In genomic region chr3:141384575-141384974, GRCh38 we compare ENCODE assay signal across 16 cellular contexts. TPM values are rescaled to one million over a fixed set of nuclear protein-coding genes. Genes with fewer than 3 reads are reported as not detected.
DNase-seq lines count a peak whose midpoint lies in the region; ATAC-seq, FAIRE-seq and TF ChIP-seq lines count a peak whose summit lies in the region.
"Had no signal": no experiment of that assay in that cellular context is flagged by ENCODE, and none has a peak within 500 bp of the region (broad histone marks: within the 10 kb centered on the region; RNA-seq: fewer than 3 reads in every experiment).

No MANE protein-coding gene starts in this region.

- no peak overlapping the region for H3K4me2 ChIP-seq in neuronal stem cell (ENCODE audit: insufficient read depth, low read length, poor library complexity, severe bottlenecking)

- peak overlapping the region in 1 of 2 donors; percentile 26 for H3K4me3 Mint-ChIP-seq in stimulated activated naive B cell treated with anti-CD40 and anti-IgM and Interleukin-4, amounts not matched to agents 10 μg/mL and 1 μg/mL and 100 μg/mL, for 72 hours
- H3K4me3 Mint-ChIP-seq: activated CD8-positive, alpha-beta T cell treated with anti-CD3 and anti-CD28 coated beads for 36 hours; activated naive CD4-positive, alpha-beta T cell treated with anti-CD3 and anti-CD28 coated beads, Interleukin-2, amount 10 ng/mL, durations not matched to agents 7 days and 5 days; stimulated activated naive CD8-positive, alpha-beta T cell treated with anti-CD3 and anti-CD28 coated beads, Interleukin-15, Interleukin-2, amounts not matched to agents 100 ng/mL and 50 ng/mL, for 24 hours had no signal

- H3K27me3 ChIP-seq in vagina (no peaks in the 10 kb centered on the region), neuronal stem cell (ENCODE audit: control insufficient read depth in 3 of 3, insufficient read depth in 3 of 3, low read depth in 1 of 3, low read length in 3 of 3) (no peaks in the 10 kb centered on the region)

- no peak for ATAC-seq in stimulated activated naive B cell treated with anti-CD40 and anti-IgM and Interleukin-4, amounts not matched to agents 10 μg/mL and 1 μg/mL and 100 μg/mL, for 72 hours (replicated peaks)
- no peak for ATAC-seq in HG02798 (IDR thresholded peaks at IDR 0.05; ENCODE audit: poor library complexity, unreplicated experiment)
- ATAC-seq: activated CD8-positive, alpha-beta T cell treated with anti-CD3 and anti-CD28 coated beads for 36 hours; left colon had no signal

- peak overlapping the region; percentile 66 for H3K4me3 ChIP-seq in fibroblast of pulmonary artery (replicated peaks; ENCODE audit: low read depth, low read length)
- H3K4me3 ChIP-seq in vagina: no peak overlapping the region
- H3K4me3 ChIP-seq in neuronal stem cell (ENCODE audit: low read length in 2 of 2): no peak overlapping the region

- H3K9me3 ChIP-seq in vagina (no peaks in the 10 kb centered on the region), neuronal stem cell (replicated peaks in 1 of 2; ENCODE audit: control insufficient read depth in 2 of 2, insufficient read depth in 1 of 2, low read depth in 1 of 2, low read length in 2 of 2) (no peaks in the 10 kb centered on the region)

- H3K4me1 ChIP-seq in vagina (peaks cover 7% of the 10 kb centered on the region), neuronal stem cell (ENCODE audit: control insufficient read depth in 2 of 2, insufficient read depth in 1 of 2, low read depth in 1 of 2, low read length in 2 of 2) (peaks cover 3 to 7% of the 10 kb centered on the region in 2 donors)

- H3K27me3 Mint-ChIP-seq in stimulated activated naive B cell treated with anti-CD40 and anti-IgM and Interleukin-4, amounts not matched to agents 10 μg/mL and 1 μg/mL and 100 μg/mL, for 72 hours: no peaks in the 10 kb centered on the region
- H3K27me3 Mint-ChIP-seq: stimulated activated naive CD8-positive, alpha-beta T cell treated with anti-CD3 and anti-CD28 coated beads, Interleukin-15, Interleukin-2, amounts not matched to agents 100 ng/mL and 50 ng/mL, for 24 hours had no signal

- H4K8ac ChIP-seq in neuronal stem cell (ENCODE audit: low read depth, low read length): no peak overlapping the region

- H3K36me3 ChIP-seq in vagina: no peaks in the 10 kb centered on the region
- peaks cover 2 to 34% of the 10 kb centered on the region in 2 donors for H3K36me3 ChIP-seq in neuronal stem cell (replicated peaks in 1 of 2; ENCODE audit: control insufficient read depth in 2 of 2, insufficient read depth in 2 of 2, low read length in 2 of 2)

- no peak overlapping the region for H3K27ac ChIP-seq in vagina
- H3K27ac ChIP-seq in neuronal stem cell (replicated peaks; ENCODE audit: low read length): no peak overlapping the region

- no peak overlapping the region for H3K4ac ChIP-seq in neuronal stem cell (ENCODE audit: low read length)

- peaks cover 0 to 6% of the 10 kb centered on the region in 2 donors for H3K4me1 Mint-ChIP-seq in stimulated activated naive B cell treated with anti-CD40 and anti-IgM and Interleukin-4, amounts not matched to agents 10 μg/mL and 1 μg/mL and 100 μg/mL, for 72 hours

- H3K27ac Mint-ChIP-seq in stimulated activated naive B cell treated with anti-CD40 and anti-IgM and Interleukin-4, amounts not matched to agents 10 μg/mL and 1 μg/mL and 100 μg/mL, for 72 hours: peak overlapping the region; percentile 7
- H3K27ac Mint-ChIP-seq: activated CD8-positive, alpha-beta T cell treated with anti-CD3 and anti-CD28 coated beads for 36 hours; activated naive CD4-positive, alpha-beta T cell treated with anti-CD3 and anti-CD28 coated beads, Interleukin-2, amount 10 ng/mL, durations not matched to agents 7 days and 5 days; stimulated activated naive CD8-positive, alpha-beta T cell treated with anti-CD3 and anti-CD28 coated beads, Interleukin-15, Interleukin-2, amounts not matched to agents 100 ng/mL and 50 ng/mL, for 24 hours had no signal

- TF ChIP-seq POLR2A in GM12892 (IDR thresholded peaks at IDR 0.05; ENCODE audit: low read depth, low read length): no peak; the same call in 1 of the 2 replicates
- 0 out of 2 replicates have a peak, but pooled peaks have one; percentile 19 for TF ChIP-seq POLR2A in Raji (IDR thresholded peaks at IDR 0.05; ENCODE audit: insufficient read depth, low read depth, low read length)
- TF ChIP-seq POLR2A in vagina (IDR thresholded peaks at IDR 0.05): no peak

- no peak overlapping the region for H3K14ac ChIP-seq in neuronal stem cell (ENCODE audit: low read length)

- no peak overlapping the region for H3K18ac ChIP-seq in neuronal stem cell (ENCODE audit: low read length)

- no peaks in the 10 kb centered on the region for H3K79me1 ChIP-seq in neuronal stem cell (ENCODE audit: low read depth, low read length)

- no CpG with 5 or more reads among the region's 5 CpGs for WGBS in neuronal stem cell (ENCODE audit: extremely low coverage in 2 of 2, insufficient read length in 2 of 2, insufficient replicate concordance in 1 of 2), 2 donors

- no peaks in the 10 kb centered on the region for H3K9me3 Mint-ChIP-seq in stimulated activated naive B cell treated with anti-CD40 and anti-IgM and Interleukin-4, amounts not matched to agents 10 μg/mL and 1 μg/mL and 100 μg/mL, for 72 hours
- H3K9me3 Mint-ChIP-seq: activated CD8-positive, alpha-beta T cell treated with anti-CD3 and anti-CD28 coated beads for 36 hours; activated naive CD4-positive, alpha-beta T cell treated with anti-CD3 and anti-CD28 coated beads, Interleukin-2, amount 10 ng/mL, durations not matched to agents 7 days and 5 days; stimulated activated naive CD8-positive, alpha-beta T cell treated with anti-CD3 and anti-CD28 coated beads, Interleukin-15, Interleukin-2, amounts not matched to agents 100 ng/mL and 50 ng/mL, for 24 hours had no signal

- H3K9ac ChIP-seq in neuronal stem cell (ENCODE audit: low read depth, low read length, poor library complexity): no peak overlapping the region

- H2AFZ ChIP-seq in neuronal stem cell (ENCODE audit: low read length): no peak overlapping the region

- no peak overlapping the region for H3K23ac ChIP-seq in neuronal stem cell (ENCODE audit: low read depth, low read length, poor library complexity)

- intact Hi-C loops in vagina (cut with DNase I): no loop called here

- no peak overlapping the region for H2BK12ac ChIP-seq in neuronal stem cell (ENCODE audit: low read length)

- DNase-seq in GM12892 (ENCODE audit: insufficient read length) (no peak), fibroblast of pulmonary artery (ENCODE audit: low read depth) (no peak), ecto neural progenitor cell (ENCODE audit: low spot score) (no peak), vagina (ENCODE audit: extremely low spot score in 2 of 2) (no peak), neuronal stem cell (ENCODE audit: low spot score) (no peak)
- no peak for DNase-seq in stimulated activated naive B cell treated with anti-CD40 and anti-IgM and Interleukin-4, amounts not matched to agents 10 μg/mL and 1 μg/mL and 100 μg/mL, for 72 hours
- DNase-seq: activated CD8-positive, alpha-beta T cell treated with anti-CD3 and anti-CD28 coated beads for 36 hours; activated naive CD4-positive, alpha-beta T cell treated with anti-CD3 and anti-CD28 coated beads, Interleukin-2, amount 10 ng/mL, durations not matched to agents 7 days and 5 days; foreskin melanocyte; H7; left colon; NCI-H1105 treated with DMSO at 0.1 percent for 48 hours had no signal

- no peak overlapping the region for H2BK5ac ChIP-seq in neuronal stem cell (ENCODE audit: low read length)

- H3K36me3 Mint-ChIP-seq in stimulated activated naive B cell treated with anti-CD40 and anti-IgM and Interleukin-4, amounts not matched to agents 10 μg/mL and 1 μg/mL and 100 μg/mL, for 72 hours: no peaks in the 10 kb centered on the region
- H3K36me3 Mint-ChIP-seq: activated naive CD4-positive, alpha-beta T cell treated with anti-CD3 and anti-CD28 coated beads, Interleukin-2, amount 10 ng/mL, durations not matched to agents 7 days and 5 days had no signal

- no peak overlapping the region for H4K91ac ChIP-seq in neuronal stem cell (ENCODE audit: low read depth, low read length, poor library complexity)

- H2BK120ac ChIP-seq in neuronal stem cell (ENCODE audit: low read depth, low read length): no peak overlapping the region

- FAIRE-seq in GM12892 (lab: Jason Lieb, UNC): peak; percentile 75
- FAIRE-seq: colon had no signal

- TF ChIP-seq CTCF in fibroblast of pulmonary artery (IDR thresholded peaks at IDR 0.05; ENCODE audit: low read length, missing control alignments) (no peak), vagina (IDR thresholded peaks at IDR 0.05) (no peak)

- no peak overlapping the region for H2AK5ac ChIP-seq in neuronal stem cell (ENCODE audit: low read depth, low read length)

- H2BK15ac ChIP-seq in neuronal stem cell (ENCODE audit: low read length): no peak overlapping the region

RNA-seq across cellular contexts. Expression of gene ZBTB38, which starts 16.3 kb away (rescaled TPM):
- 101 TPM for polyA plus RNA-seq in GM12892 (2012; ENCODE audit: missing spikeins)
- 88.6 TPM for total RNA-seq in vagina
- 7.1 TPM for polyA plus RNA-seq in neuronal stem cell (2013, experiment 1 of 2)
- 7.6 TPM for polyA plus RNA-seq in neuronal stem cell (2013, experiment 2 of 2)
